In genomic region chr17:29063992-29064391, GRCh38 we compare ENCODE assay signal across 29 cellular contexts. TPM values are rescaled to one million over a fixed set of nuclear protein-coding genes. Genes with fewer than 3 reads are reported as not detected.
"Had no signal": no experiment of that assay in that cellular context is flagged by ENCODE, and none has a peak within 500 bp of the region (broad histone marks: within the 10 kb centered on the region; RNA-seq: fewer than 3 reads in every experiment).

No MANE protein-coding gene starts in this region.

- H3K27me3 Mint-ChIP-seq: activated CD4-positive, alpha-beta memory T cell treated with anti-CD3 and anti-CD28 coated beads for 36 hours; activated T-helper 17 cell treated with anti-CD3 and anti-CD28 coated beads, Interleukin-2, amount 50 U/mL, for 72 hours; stimulated activated naive CD8-positive, alpha-beta T cell treated with anti-CD3 and anti-CD28 coated beads, Interleukin-15, amount 100 ng/mL, for 72 hours had no signal

- H3K9me3 ChIP-seq: body of pancreas, right lobe of liver, suprapubic skin, transverse colon, vagina had no signal

- H3K4me3 ChIP-seq: body of pancreas, dorsolateral prefrontal cortex, right lobe of liver, suprapubic skin, transverse colon, vagina had no signal

- H3K36me3 Mint-ChIP-seq: activated CD4-positive, alpha-beta memory T cell treated with anti-CD3 and anti-CD28 coated beads for 36 hours; activated naive CD8-positive, alpha-beta T cell treated with anti-CD3 and anti-CD28 coated beads, Interleukin-2, amount 10 ng/mL, durations not matched to agents 7 days and 5 days had no signal

- H3K4me3 Mint-ChIP-seq: activated CD4-positive, alpha-beta memory T cell treated with anti-CD3 and anti-CD28 coated beads for 36 hours; activated naive CD8-positive, alpha-beta T cell treated with anti-CD3 and anti-CD28 coated beads, Interleukin-2, amount 10 ng/mL, durations not matched to agents 7 days and 5 days; activated T-helper 17 cell treated with anti-CD3 and anti-CD28 coated beads, Interleukin-2, amount 50 U/mL, for 72 hours; endodermal cell; nephron; stimulated activated naive CD8-positive, alpha-beta T cell treated with anti-CD3 and anti-CD28 coated beads, Interleukin-15, amount 100 ng/mL, for 72 hours had no signal

- DNase-seq: activated CD4-positive, alpha-beta memory T cell treated with anti-CD3 and anti-CD28 coated beads for 36 hours; activated CD4-positive, alpha-beta T cell treated with anti-CD3 and anti-CD28 coated beads for 4 hours; activated naive CD4-positive, alpha-beta T cell treated with Interleukin-2 at 50 U/mL for 16 hours; activated naive CD8-positive, alpha-beta T cell treated with anti-CD3 and anti-CD28 coated beads, Interleukin-2, amount 10 ng/mL, durations not matched to agents 7 days and 5 days; activated T-cell treated with anti-CD3 and anti-CD28 coated beads for 4 hours; body of pancreas; dorsolateral prefrontal cortex; endodermal cell; erythroblast; foreskin melanocyte; glutamatergic neuron; hypothalamus; islet precursor cell; mammary epithelial cell; midbrain; small intestine; stimulated activated CD4-positive, alpha-beta T cell treated with anti-CD3 and anti-CD28 coated beads, Interleukin-15, amount 100 ng/mL, for 24 hours; stimulated activated CD4-positive, alpha-beta T cell treated with anti-CD3 and anti-CD28 coated beads, Interleukin-2, amount 100 ng/mL, for 48 hours; stimulated activated naive CD8-positive, alpha-beta T cell treated with anti-CD3 and anti-CD28 coated beads, Interleukin-15, amount 100 ng/mL, for 72 hours; T1000; transverse colon had no signal

- H3K36me3 ChIP-seq: right lobe of liver, suprapubic skin, transverse colon, vagina had no signal

- H3K27ac Mint-ChIP-seq: activated CD4-positive, alpha-beta memory T cell treated with anti-CD3 and anti-CD28 coated beads for 36 hours; activated naive CD8-positive, alpha-beta T cell treated with anti-CD3 and anti-CD28 coated beads, Interleukin-2, amount 10 ng/mL, durations not matched to agents 7 days and 5 days; activated T-helper 17 cell treated with anti-CD3 and anti-CD28 coated beads, Interleukin-2, amount 50 U/mL, for 72 hours; endodermal cell; nephron; stimulated activated naive CD8-positive, alpha-beta T cell treated with anti-CD3 and anti-CD28 coated beads, Interleukin-15, amount 100 ng/mL, for 72 hours had no signal

- H3K27ac ChIP-seq: body of pancreas, parathyroid adenoma, right lobe of liver, suprapubic skin, transverse colon, vagina had no signal

- H3K9ac ChIP-seq: parathyroid adenoma had no signal

- H3K4me1 ChIP-seq: body of pancreas, parathyroid adenoma, right lobe of liver, transverse colon, vagina had no signal

- ATAC-seq: activated T-helper 17 cell treated with anti-CD3 and anti-CD28 coated beads, Interleukin-2, amount 50 U/mL, for 72 hours; body of pancreas; left lobe of liver; right lobe of liver; stimulated activated naive CD8-positive, alpha-beta T cell treated with anti-CD3 and anti-CD28 coated beads, Interleukin-15, amount 100 ng/mL, for 72 hours had no signal

- H3K27me3 ChIP-seq: body of pancreas, dorsolateral prefrontal cortex, right lobe of liver, suprapubic skin, transverse colon, vagina had no signal

- H3K9me3 Mint-ChIP-seq: activated CD4-positive, alpha-beta memory T cell treated with anti-CD3 and anti-CD28 coated beads for 36 hours; activated naive CD8-positive, alpha-beta T cell treated with anti-CD3 and anti-CD28 coated beads, Interleukin-2, amount 10 ng/mL, durations not matched to agents 7 days and 5 days; activated T-helper 17 cell treated with anti-CD3 and anti-CD28 coated beads, Interleukin-2, amount 50 U/mL, for 72 hours; endodermal cell; nephron; stimulated activated naive CD8-positive, alpha-beta T cell treated with anti-CD3 and anti-CD28 coated beads, Interleukin-15, amount 100 ng/mL, for 72 hours had no signal

- H3K4me1 Mint-ChIP-seq: activated naive CD8-positive, alpha-beta T cell treated with anti-CD3 and anti-CD28 coated beads, Interleukin-2, amount 10 ng/mL, durations not matched to agents 7 days and 5 days; activated T-helper 17 cell treated with anti-CD3 and anti-CD28 coated beads, Interleukin-2, amount 50 U/mL, for 72 hours had no signal

RNA-seq across cellular contexts. Expression of gene SEZ6, which starts 58.2 kb away (rescaled TPM):
- total RNA-seq: activated CD4-positive, alpha-beta memory T cell treated with anti-CD3 and anti-CD28 coated beads for 36 hours; activated naive CD8-positive, alpha-beta T cell treated with anti-CD3 and anti-CD28 coated beads, Interleukin-2, amount 10 ng/mL, durations not matched to agents 7 days and 5 days; activated T-helper 17 cell treated with anti-CD3 and anti-CD28 coated beads, Interleukin-2, amount 50 U/mL, for 72 hours; body of pancreas; cardiac septum; left lobe of liver; mammary epithelial cell; right lobe of liver; suprapubic skin; vagina had no signal
